Comparison of ENCODE assay signal across 12 cellular contexts in the genomic region with DNA sequence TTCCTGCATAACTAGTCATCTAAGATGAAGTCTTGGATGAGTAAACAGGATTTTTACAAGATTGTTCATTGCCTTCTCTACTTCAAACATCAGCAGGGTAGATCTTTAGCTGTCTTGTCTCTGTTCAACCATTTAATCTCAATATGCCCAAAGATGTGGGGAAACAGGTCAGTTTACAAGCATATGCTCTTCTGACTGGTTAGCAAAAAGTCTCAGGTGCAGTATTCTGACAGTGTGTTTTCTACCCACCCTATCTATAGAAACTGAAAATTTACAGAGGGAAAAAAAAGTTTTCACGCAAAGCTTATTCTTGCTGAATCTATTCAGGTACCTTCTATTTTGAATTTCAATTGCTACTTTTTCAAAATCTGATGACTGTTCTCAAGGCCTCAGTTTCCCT. TPM values are rescaled to one million over a fixed set of nuclear protein-coding genes. Genes with fewer than 3 reads are reported as not detected.
DNase-seq lines count a peak whose midpoint lies in the region; ATAC-seq and TF ChIP-seq lines count a peak whose summit lies in the region.
"Had no signal": no experiment of that assay in that cellular context is flagged by ENCODE, and none has a peak within 500 bp of the region (broad histone marks: within the 10 kb centered on the region; RNA-seq: fewer than 3 reads in every experiment).

No MANE protein-coding gene starts in this region.

- peak; percentile 26 for ATAC-seq in stimulated activated naive CD8-positive, alpha-beta T cell treated with anti-CD3 and anti-CD28 coated beads, Interleukin-15, Interleukin-2, amounts not matched to agents 100 U/mL and 50 U/mL, for 24 hours
- ATAC-seq in stimulated activated naive CD8-positive, alpha-beta T cell treated with anti-CD3 and anti-CD28 coated beads, Interleukin-15, amount 100 ng/mL, for 72 hours = no peak
- ATAC-seq in HG02571 (IDR thresholded peaks at IDR 0.05; ENCODE audit: unreplicated experiment) = peak; percentile 34
- no peak for ATAC-seq in activated CD8-positive, alpha-beta T cell treated with anti-CD3 and anti-CD28 coated beads, Interleukin-2, amount 10 ng/mL, durations not matched to agents 7 days and 5 days
- no peak for ATAC-seq in GM23338
- ATAC-seq: Right ventricle myocardium inferior had no signal

- H4K20me1 ChIP-seq in OCI-LY1 (ENCODE audit: insufficient read depth, low read length) = no peaks in the 10 kb centered on the region
- no peaks in the 10 kb centered on the region for H4K20me1 ChIP-seq in GM23338 (replicated peaks; ENCODE audit: insufficient read depth)

- H3K4me3 ChIP-seq in OCI-LY1 (ENCODE audit: low read depth, low read length, poor library complexity, severe bottlenecking) (no peak overlapping the region), GM23338 (no peak overlapping the region)
- H3K4me3 ChIP-seq: lung had no signal

- H3K36me3 ChIP-seq in OCI-LY1 (ENCODE audit: insufficient read depth, low read length) = no peaks in the 10 kb centered on the region
- H3K36me3 ChIP-seq in GM23338 (ENCODE audit: insufficient read depth) = no peaks in the 10 kb centered on the region

- H3F3A ChIP-seq in OCI-LY1 (ENCODE audit: insufficient read depth, low read length) = 0 out of 2 replicates have a peak, but pooled peaks cover 5% of the 10 kb centered on the region
- no peaks in the 10 kb centered on the region for H3F3A ChIP-seq in GM23338 (replicated peaks; ENCODE audit: low read depth)

- H2AFZ ChIP-seq in OCI-LY1 (ENCODE audit: low read length) = no peak overlapping the region
- H2AFZ ChIP-seq in GM23338 = no peak overlapping the region

- no peaks in the 10 kb centered on the region for H3K27me3 Mint-ChIP-seq in stimulated activated naive CD8-positive, alpha-beta T cell treated with anti-CD3 and anti-CD28 coated beads, Interleukin-15, amount 100 ng/mL, for 72 hours
- H3K27me3 Mint-ChIP-seq in activated CD8-positive, alpha-beta T cell treated with anti-CD3 and anti-CD28 coated beads, Interleukin-2, amount 10 ng/mL, durations not matched to agents 7 days and 5 days (ENCODE audit: low read depth) = no peaks in the 10 kb centered on the region
- H3K27me3 Mint-ChIP-seq in GM23338 (ENCODE audit: insufficient read depth, low read depth, poor library complexity) = no peaks in the 10 kb centered on the region

- H3K27ac Mint-ChIP-seq in stimulated activated naive CD8-positive, alpha-beta T cell treated with anti-CD3 and anti-CD28 coated beads, Interleukin-15, amount 100 ng/mL, for 72 hours = no peak overlapping the region
- H3K27ac Mint-ChIP-seq in activated CD8-positive, alpha-beta T cell treated with anti-CD3 and anti-CD28 coated beads, Interleukin-2, amount 10 ng/mL, durations not matched to agents 7 days and 5 days = no peak overlapping the region
- H3K27ac Mint-ChIP-seq in GM23338 = no peak overlapping the region

- H3K9me3 Mint-ChIP-seq in stimulated activated naive CD8-positive, alpha-beta T cell treated with anti-CD3 and anti-CD28 coated beads, Interleukin-15, amount 100 ng/mL, for 72 hours = no peaks in the 10 kb centered on the region
- no peaks in the 10 kb centered on the region for H3K9me3 Mint-ChIP-seq in activated CD8-positive, alpha-beta T cell treated with anti-CD3 and anti-CD28 coated beads, Interleukin-2, amount 10 ng/mL, durations not matched to agents 7 days and 5 days (ENCODE audit: insufficient read depth)
- H3K9me3 Mint-ChIP-seq in GM23338 = no peaks in the 10 kb centered on the region

- H3K27ac ChIP-seq in OCI-LY1 (ENCODE audit: low read depth, low read length, poor library complexity, severe bottlenecking) (peak overlapping the region; percentile 92), GM23338 (ENCODE audit: low read depth) (no peak overlapping the region)

- peaks cover 61% of the 10 kb centered on the region for H3K4me1 Mint-ChIP-seq in stimulated activated naive CD8-positive, alpha-beta T cell treated with anti-CD3 and anti-CD28 coated beads, Interleukin-15, amount 100 ng/mL, for 72 hours
- peaks cover 66% of the 10 kb centered on the region for H3K4me1 Mint-ChIP-seq in activated CD8-positive, alpha-beta T cell treated with anti-CD3 and anti-CD28 coated beads, Interleukin-2, amount 10 ng/mL, durations not matched to agents 7 days and 5 days (ENCODE audit: low read depth)
- peaks cover 15% of the 10 kb centered on the region for H3K4me1 Mint-ChIP-seq in GM23338

- CTCF ChIA-PET in activated CD8-positive, alpha-beta T cell treated with anti-CD3 and anti-CD28 coated beads, Interleukin-2, amount 10 ng/mL, durations not matched to agents 7 days and 5 days (lab: Charles Lee) = interaction anchor here (0.9 to 7.6 kb wide), 9 partner anchors 9 to 119 kb away, joined by 3 to 98 read pairs (median 8); a partner anchor contains a TSS

- H3K4me2 ChIP-seq in OCI-LY1 (ENCODE audit: low read length) (peak overlapping the region; percentile 30; the same call in 1 of the 2 replicates), GM23338 (no peak overlapping the region)

- peaks cover 72% of the 10 kb centered on the region for H3K4me1 ChIP-seq in OCI-LY1 (ENCODE audit: insufficient read depth, low read length, severe bottlenecking)
- peaks cover 6% of the 10 kb centered on the region for H3K4me1 ChIP-seq in GM23338 (ENCODE audit: insufficient read depth)

- peaks cover 20% of the 10 kb centered on the region for H3K79me2 ChIP-seq in OCI-LY1 (ENCODE audit: insufficient read depth, low read length)
- H3K79me2 ChIP-seq in GM23338 (replicated peaks; ENCODE audit: insufficient read depth) = no peaks in the 10 kb centered on the region

- H3K9me2 ChIP-seq in OCI-LY1 (ENCODE audit: low read depth, low read length) = no peaks in the 10 kb centered on the region
- no peaks in the 10 kb centered on the region for H3K9me2 ChIP-seq in GM23338 (ENCODE audit: insufficient read depth)

- H3K27me3 ChIP-seq in OCI-LY1 (ENCODE audit: insufficient read depth, low read length) (no peaks in the 10 kb centered on the region), GM23338 (ENCODE audit: insufficient read depth) (no peaks in the 10 kb centered on the region)

- POLR2A ChIA-PET in activated CD8-positive, alpha-beta T cell treated with anti-CD3 and anti-CD28 coated beads, Interleukin-2, amount 10 ng/mL, durations not matched to agents 7 days and 5 days (lab: Charles Lee) = interaction anchor here (1.6 to 3.9 kb wide), 2 partner anchors 11 to 28 kb away, joined by 5 to 29 read pairs; a partner anchor contains a TSS

- no peaks in the 10 kb centered on the region for H3K9me3 ChIP-seq in OCI-LY1 (ENCODE audit: low read length)

- no peak for DNase-seq in stimulated activated naive CD8-positive, alpha-beta T cell treated with anti-CD3 and anti-CD28 coated beads, Interleukin-15, Interleukin-2, amounts not matched to agents 100 U/mL and 50 U/mL, for 24 hours
- no peak for DNase-seq in stimulated activated naive CD8-positive, alpha-beta T cell treated with anti-CD3 and anti-CD28 coated beads, Interleukin-15, amount 100 ng/mL, for 72 hours
- DNase-seq in NCI-H524 treated with DMSO at 0.1 percent for 48 hours (lab: John Stamatoyannopoulos, UW) = no peak
- no peak for DNase-seq in activated CD8-positive, alpha-beta T cell treated with anti-CD3 and anti-CD28 coated beads, Interleukin-2, amount 10 ng/mL, durations not matched to agents 7 days and 5 days
- no peak for DNase-seq in NCI-H345 treated with DMSO at 0.1 percent for 48 hours (lab: John Stamatoyannopoulos, UW; ENCODE audit: unreplicated experiment)
- DNase-seq in GM23338 (ENCODE audit: low spot score) = no peak
- DNase-seq: activated CD4-positive, alpha-beta T cell treated with anti-CD3 and anti-CD28 coated beads, Interleukin-2, amount 50 U/mL, for 1 hour; IMR-90 had no signal

- peaks cover 4% of the 10 kb centered on the region for H3K36me3 Mint-ChIP-seq in activated CD8-positive, alpha-beta T cell treated with anti-CD3 and anti-CD28 coated beads, Interleukin-2, amount 10 ng/mL, durations not matched to agents 7 days and 5 days (ENCODE audit: low read depth)
- no peaks in the 10 kb centered on the region for H3K36me3 Mint-ChIP-seq in GM23338 (ENCODE audit: low read depth)

- no peak overlapping the region for H3K4me3 Mint-ChIP-seq in stimulated activated naive CD8-positive, alpha-beta T cell treated with anti-CD3 and anti-CD28 coated beads, Interleukin-15, amount 100 ng/mL, for 72 hours
- no peak overlapping the region for H3K4me3 Mint-ChIP-seq in activated CD8-positive, alpha-beta T cell treated with anti-CD3 and anti-CD28 coated beads, Interleukin-2, amount 10 ng/mL, durations not matched to agents 7 days and 5 days
- no peak overlapping the region for H3K4me3 Mint-ChIP-seq in GM23338

- H3K9ac ChIP-seq in OCI-LY1 (ENCODE audit: low read length) = no peak overlapping the region; the same call in 1 of the 2 replicates

- TF ChIP-seq CTCF in OCI-LY1 (IDR thresholded peaks at IDR 0.05; ENCODE audit: low read length) (no peak), GM23338 (conservative IDR thresholded peaks at IDR 0.05; ENCODE audit: low read depth in 2 of 2) (no peak)

TF ChIP-seq in GM23338, 12 proteins besides CTCF, POLR2A, EP300 and RAD21 (continues in another document):
- TF ChIP-seq EZH2phosphoT487 (IDR thresholded peaks at IDR 0.05; ENCODE audit: unreplicated experiment) = no peak

RNA-seq across cellular contexts. Expression of a gene that starts 29.0 kb away (rescaled TPM):
- 10 to 100 TPM; 15.0 to 15.1 TPM for total RNA-seq in activated CD8-positive, alpha-beta T cell treated with anti-CD3 and anti-CD28 coated beads, Interleukin-2, amount 10 ng/mL, durations not matched to agents 7 days and 5 days
- total RNA-seq in GM23338 (2014; rRNA removed; shearing (Covaris generic)) = 2.8 and 2.9 TPM in 2 replicates
- 0.76 and 0.78 TPM in 2 replicates for polyA plus RNA-seq in GM23338 (2016; fragmentation: Nextera tagmentation; extraction: Ambion mirVana)

RNA-seq across cellular contexts. Expression of a gene that starts 59.1 kb away (rescaled TPM):
- total RNA-seq in activated CD8-positive, alpha-beta T cell treated with anti-CD3 and anti-CD28 coated beads, Interleukin-2, amount 10 ng/mL, durations not matched to agents 7 days and 5 days = 1 to 10 TPM; 2.5 to 3.3 TPM
- 13.5 and 24.1 TPM in 2 replicates for total RNA-seq in GM23338 (2014; rRNA removed; shearing (Covaris generic))
- 11.8 and 12.4 TPM in 2 replicates for polyA plus RNA-seq in GM23338 (2016; fragmentation: Nextera tagmentation; extraction: Ambion mirVana)

Comparison
In these comparisons a context has a peak if more than half of its experiments do, and no peak if none do; other contexts are left out.
1. ATAC-seq: peak in stimulated activated naive CD8-positive, alpha-beta T cell treated with anti-CD3 and anti-CD28 coated beads, Interleukin-15, Interleukin-2, amounts not matched to agents 100 U/mL and 50 U/mL, for 24 hours (single experiment) and HG02571 (single experiment); none in stimulated activated naive CD8-positive, alpha-beta T cell treated with anti-CD3 and anti-CD28 coated beads, Interleukin-15, amount 100 ng/mL, for 72 hours (single experiment), activated CD8-positive, alpha-beta T cell treated with anti-CD3 and anti-CD28 coated beads, Interleukin-2, amount 10 ng/mL, durations not matched to agents 7 days and 5 days (single experiment) and GM23338 (single experiment).